In genomic region chr16:14489460-14489859, GRCh38 we compare ENCODE assay signal across 10 cellular contexts.
A peak's percentile ranks its signal among the peaks of the same experiment; 100 is the strongest.
DNase-seq lines count a peak whose midpoint lies in the region; ATAC-seq, FAIRE-seq and TF ChIP-seq lines count a peak whose summit lies in the region.
"Had no signal": no experiment of that assay in that cellular context is flagged by ENCODE, and none has a peak within 500 bp of the region (broad histone marks: within the 10 kb centered on the region; RNA-seq: fewer than 3 reads in every experiment).

No MANE protein-coding gene starts in this region.

- SMC1A ChIA-PET in GM12878 (lab: Charles Lee; ENCODE audit: uncharacterized antibody, unreplicated experiment), result interaction anchor here (0.7 to 1.9 kb wide), 5 partner anchors 11 to 179 kb away, joined by 3 to 6 read pairs (median 3); no protein-coding TSS in a partner anchor

- no TSS peak for BruUV-seq in GM12878 (replicated peaks; lab: Mats Ljungman, UMichigan)

- intact Hi-C loops in GM12878 (cut with micrococcal nuclease; ENCODE audit: unreplicated experiment) (no loop called here), stomach (cut with DNase I; ENCODE audit: low total_unique reads) (no loop called here)

- H3K27ac Mint-ChIP-seq in nephron progenitor cell, result no peak overlapping the region
- H3K27ac Mint-ChIP-seq: T-helper 1 cell treated with Interleukin-12 subunit alpha and Interleukin-12 subunit beta and Interleukin-4 antibody, amounts not matched to agents 30 μg/mL and 1 μg/mL, for 36 hours had no signal

- H3K9ac ChIP-seq in GM12878 (ENCODE audit: control insufficient read depth, insufficient read depth, low read length), result no peak overlapping the region

- peaks cover 3% of the 10 kb centered on the region for H3K36me3 Mint-ChIP-seq in nephron progenitor cell (ENCODE audit: low read depth)

- RAD21 ChIA-PET in GM12878 (lab: Charles Lee; ENCODE audit: unreplicated experiment), result interaction anchor here (1.4 kb wide), 1 partner anchor 12 kb away, joined by 4 read pairs; no protein-coding TSS in a partner anchor

- peaks cover 57% of the 10 kb centered on the region for H3K4me1 Mint-ChIP-seq in nephron progenitor cell

- H3K27ac ChIP-seq in GM12878 (ENCODE audit: control insufficient read depth, insufficient read depth) (no peak overlapping the region), stomach (no peak overlapping the region)

- TF ChIP-seq EP300 in GM12878 (IDR thresholded peaks at IDR 0.05; ENCODE audit: borderline replicate concordance in 1 of 2, control insufficient read depth in 1 of 2, low read depth in 2 of 2, low read length in 2 of 2) (no peak), stomach (IDR thresholded peaks at IDR 0.05) (no peak)

- H3K36me3 ChIP-seq in GM12878 (ENCODE audit: control insufficient read depth in 2 of 2, insufficient read depth in 2 of 2, low read length in 1 of 2) (peaks cover 3 to 9% of the 10 kb centered on the region in 2 experiments; a peak in 3 of 4 replicates), stomach (peaks cover 0 to under 1% (median 0%) of the 10 kb centered on the region in 4 donors)

- no peaks in the 10 kb centered on the region; the same call in 2 of the 3 replicates for H3K9me3 ChIP-seq in GM12878 (replicated peaks; ENCODE audit: control insufficient read depth, insufficient read depth, low read length)
- H3K9me3 ChIP-seq in stomach, result no peaks in the 10 kb centered on the region

- H3K4me2 ChIP-seq in GM12878 (ENCODE audit: control insufficient read depth, insufficient read depth), result no peak overlapping the region

- H3K9me3 Mint-ChIP-seq in nephron progenitor cell, result no peaks in the 10 kb centered on the region
- H3K9me3 Mint-ChIP-seq: naive thymus-derived CD4-positive, alpha-beta T cell; T-helper 1 cell treated with Interleukin-12 subunit alpha and Interleukin-12 subunit beta and Interleukin-4 antibody, amounts not matched to agents 30 μg/mL and 1 μg/mL, for 36 hours had no signal

- FAIRE-seq in GM12878 (lab: Jason Lieb, UNC), result no peak

- no peaks in the 10 kb centered on the region for H3K27me3 Mint-ChIP-seq in nephron progenitor cell (ENCODE audit: low read depth, poor library complexity)
- H3K27me3 Mint-ChIP-seq: naive thymus-derived CD4-positive, alpha-beta T cell had no signal

- H3K4me3 Mint-ChIP-seq in nephron progenitor cell, result no peak overlapping the region
- H3K4me3 Mint-ChIP-seq: T-helper 1 cell treated with Interleukin-12 subunit alpha and Interleukin-12 subunit beta and Interleukin-4 antibody, amounts not matched to agents 30 μg/mL and 1 μg/mL, for 36 hours had no signal

- peak; percentile 88 for ATAC-seq in GM12878
- ATAC-seq: naive thymus-derived CD4-positive, alpha-beta T cell had no signal

- TF ChIP-seq RAD21 in GM12878 (IDR thresholded peaks at IDR 0.05; ENCODE audit: insufficient read depth, low read depth, low read length), result no peak

- TF ChIP-seq POLR2A in GM12878 (IDR thresholded peaks at IDR 0.05; ENCODE audit: low read depth, low read length) (no peak), stomach (IDR thresholded peaks at IDR 0.05) (no peak)

- H3K4me1 ChIP-seq in GM12878 (ENCODE audit: control insufficient read depth, insufficient read depth, low read length) (peaks cover 7% of the 10 kb centered on the region), stomach (peaks cover 19 to 58% (median 36%) of the 10 kb centered on the region in 4 donors)

- WGBS in GM12878 (ENCODE audit: insufficient coverage, insufficient replicate concordance, low lambda C conversion rate, missing lambda C conversion rate), result 95% methylated on average over 4 of the region's 4 CpGs
- 77 to 93% (median 88%) methylated on average over 4 of the region's 4 CpGs for WGBS in stomach, 5 donors

- CTCF ChIA-PET in GM12878 (lab: Yijun Ruan, JAX), result no interaction called here

- DNase-seq in GM12864 (ENCODE audit: low read depth) (no peak), LHCN-M2 (ENCODE audit: low read depth) (peak; percentile 77), GM12878 (ENCODE audit: low read depth, low spot score) (no peak), nephron progenitor cell (no peak), activated gamma-delta T cell (lab: John Stamatoyannopoulos, UW) (no peak), superior temporal gyrus (ENCODE audit: extremely low spot score) (no peak), stomach (no peak)
- DNase-seq in activated CD4-positive, alpha-beta T cell treated with anti-CD3 and anti-CD28 coated beads, Interleukin-2, amount 50 U/mL, for 4 hours, result no peak

- POLR2A ChIA-PET in GM12878 (lab: Charles Lee), result interaction anchor here (0.6 to 1.5 kb wide), 3 partner anchors 10 to 915 kb away, joined by 3 read pairs; no protein-coding TSS in a partner anchor

- H3K27me3 ChIP-seq in GM12878 (replicated peaks in 1 of 2; ENCODE audit: control insufficient read depth in 2 of 2, insufficient read depth in 2 of 2, low read length in 1 of 2) (no peaks in the 10 kb centered on the region), stomach (no peaks in the 10 kb centered on the region)

- H2AFZ ChIP-seq in GM12878 (ENCODE audit: control insufficient read depth, low read depth, low read length), result no peak overlapping the region

- H3K4me3 ChIP-seq in GM12864 (ENCODE audit: low read depth, low read length), result no peak overlapping the region
- H3K4me3 ChIP-seq in GM12878, result no peak overlapping the region
- H3K4me3 ChIP-seq in stomach, result no peak overlapping the region

- H3K79me2 ChIP-seq in GM12878 (ENCODE audit: control insufficient read depth, insufficient read depth, low read length), result no peaks in the 10 kb centered on the region

- TF ChIP-seq CTCF in GM12864 (IDR thresholded peaks at IDR 0.05; ENCODE audit: low read depth, low read length, missing control alignments) (peak; percentile 20), GM12878 (IDR thresholded peaks at IDR 0.05 in 2 of 3, conservative IDR thresholded peaks at IDR 0.05 in 1 of 3; ENCODE audit: control insufficient read depth in 2 of 3, extremely low read depth in 1 of 3, insufficient read depth in 1 of 3, low read depth in 3 of 3, low read length in 3 of 3) (peak in 1 of 3 experiments; percentile 31; a peak in 1 of 6 replicates), nephron progenitor cell (IDR thresholded peaks at IDR 0.05) (peak; percentile 28), stomach (IDR thresholded peaks at IDR 0.05) (peak in 1 of 7 experiments; percentile 10)

- no peaks in the 10 kb centered on the region for H4K20me1 ChIP-seq in GM12878 (ENCODE audit: control insufficient read depth, insufficient read depth)

- in situ Hi-C loops in GM12878 (cut with MboI), result no loop called here

TF ChIP-seq in GM12878, 131 proteins besides CTCF, POLR2A, EP300 and RAD21:
- TF ChIP-seq MYB (IDR thresholded peaks at IDR 0.05; ENCODE audit: borderline replicate concordance, low read depth, low read length) (no peak), HCFC1 (IDR thresholded peaks at IDR 0.05; ENCODE audit: low read length) (no peak), DPF2 (IDR thresholded peaks at IDR 0.05) (no peak), CBX5 (IDR thresholded peaks at IDR 0.05; ENCODE audit: low read depth) (no peak), TBL1XR1 (IDR thresholded peaks at IDR 0.05; ENCODE audit: low read depth, low read length) (no peak)
TF ChIP-seq in GM12878: peak in this region for 0.
